21 cellular contexts compared by ENCODE assay signal in genomic region chr11:133726576-133726975, GRCh38.
DNase-seq lines count a peak whose midpoint lies in the region; ATAC-seq and TF ChIP-seq lines count a peak whose summit lies in the region.
"Had no signal": no experiment of that assay in that cellular context is flagged by ENCODE, and none has a peak within 500 bp of the region (broad histone marks: within the 10 kb centered on the region; RNA-seq: fewer than 3 reads in every experiment).

No MANE protein-coding gene starts in this region.

- no peak overlapping the region for H3K4me3 ChIP-seq in WERI-Rb-1 (ENCODE audit: low read depth, low read length)
- H3K4me3 ChIP-seq: BLaER1 treated with 17β-estradiol and CSF1 and Interleukin-3, amounts not matched to agents 10 nM and 100 nM; Peyer's patch; SK-N-MC had no signal

- DNase-seq in NCI-H748 (lab: John Stamatoyannopoulos, UW; ENCODE audit: unreplicated experiment) (peak; percentile 60), NCI-H748 treated with DMSO at 0.1 percent for 48 hours (lab: John Stamatoyannopoulos, UW) (no peak), NCI-H1694 treated with DMSO at 0.1 percent for 48 hours (lab: John Stamatoyannopoulos, UW) (peak; percentile 81), WERI-Rb-1 (peak; percentile 94), chondrocyte (ENCODE audit: low spot score) (no peak)
- DNase-seq: CD8-positive, alpha-beta memory T cell; EL; HCEC 1CT; Kasumi-1; MM.1S; NCI-H1930; NCI-H345; NCI-H774; Peyer's patch; Right ventricle myocardium superior had no signal

- H3K27me3 ChIP-seq in WERI-Rb-1 (ENCODE audit: insufficient read depth, low read depth, severe bottlenecking), result no peaks in the 10 kb centered on the region
- H3K27me3 ChIP-seq: BLaER1 treated with 17β-estradiol and CSF1 and Interleukin-3, amounts not matched to agents 10 nM and 100 nM; Peyer's patch had no signal

- H3K9me3 Mint-ChIP-seq in chondrocyte (ENCODE audit: low read depth), result peaks cover 2% of the 10 kb centered on the region

- no peaks in the 10 kb centered on the region for H3K4me1 Mint-ChIP-seq in chondrocyte (ENCODE audit: low read depth)
- H3K4me1 Mint-ChIP-seq: CD8-positive, alpha-beta memory T cell; IgD-negative memory B cell had no signal

- peak overlapping the region; percentile 92 for H3K27ac ChIP-seq in WERI-Rb-1
- H3K27ac ChIP-seq: BLaER1 treated with 17β-estradiol and CSF1 and Interleukin-3, amounts not matched to agents 10 nM and 100 nM; HL-60; Peyer's patch; SK-N-MC had no signal

- TF ChIP-seq CTCF in WERI-Rb-1 (IDR thresholded peaks at IDR 0.05; ENCODE audit: low read depth, low read length), result no peak
- no peak for TF ChIP-seq CTCF in chondrocyte (IDR thresholded peaks at IDR 0.05)

- no peak overlapping the region for H3K4me3 Mint-ChIP-seq in chondrocyte (ENCODE audit: unreplicated experiment)
- H3K4me3 Mint-ChIP-seq: CD8-positive, alpha-beta memory T cell; IgD-negative memory B cell had no signal

- no peak for ATAC-seq in GM18517 (IDR thresholded peaks at IDR 0.05; ENCODE audit: unreplicated experiment)
- ATAC-seq in GM18873 (IDR thresholded peaks at IDR 0.05; ENCODE audit: low FRiP score, unreplicated experiment), result no peak

- no peaks in the 10 kb centered on the region for H3K36me3 Mint-ChIP-seq in chondrocyte (ENCODE audit: low read depth)
- H3K36me3 Mint-ChIP-seq: CD8-positive, alpha-beta memory T cell; IgD-negative memory B cell had no signal

- H3K9me3 ChIP-seq in WERI-Rb-1 (ENCODE audit: severe bottlenecking), result no peaks in the 10 kb centered on the region
- H3K9me3 ChIP-seq: BLaER1 treated with 17β-estradiol and CSF1 and Interleukin-3, amounts not matched to agents 10 nM and 100 nM; Peyer's patch had no signal

- H3K27ac Mint-ChIP-seq in chondrocyte (ENCODE audit: unreplicated experiment), result no peak overlapping the region
- H3K27ac Mint-ChIP-seq: CD8-positive, alpha-beta memory T cell; IgD-negative memory B cell had no signal

- no peaks in the 10 kb centered on the region for H3K36me3 ChIP-seq in WERI-Rb-1
- H3K36me3 ChIP-seq: BLaER1 treated with 17β-estradiol and CSF1 and Interleukin-3, amounts not matched to agents 10 nM and 100 nM; Peyer's patch had no signal

- no peaks in the 10 kb centered on the region for H3K27me3 Mint-ChIP-seq in chondrocyte (ENCODE audit: low read depth)
- H3K27me3 Mint-ChIP-seq: CD8-positive, alpha-beta memory T cell; IgD-negative memory B cell had no signal

Comparison
In these comparisons a context has a peak if more than half of its experiments do, and no peak if none do; other contexts are left out.
1. DNase-seq: peak in NCI-H748 (single experiment), NCI-H1694 treated with DMSO at 0.1 percent for 48 hours (single experiment) and WERI-Rb-1 (single experiment); none in NCI-H748 treated with DMSO at 0.1 percent for 48 hours (single experiment) and chondrocyte (single experiment).